In the genomic region with DNA sequence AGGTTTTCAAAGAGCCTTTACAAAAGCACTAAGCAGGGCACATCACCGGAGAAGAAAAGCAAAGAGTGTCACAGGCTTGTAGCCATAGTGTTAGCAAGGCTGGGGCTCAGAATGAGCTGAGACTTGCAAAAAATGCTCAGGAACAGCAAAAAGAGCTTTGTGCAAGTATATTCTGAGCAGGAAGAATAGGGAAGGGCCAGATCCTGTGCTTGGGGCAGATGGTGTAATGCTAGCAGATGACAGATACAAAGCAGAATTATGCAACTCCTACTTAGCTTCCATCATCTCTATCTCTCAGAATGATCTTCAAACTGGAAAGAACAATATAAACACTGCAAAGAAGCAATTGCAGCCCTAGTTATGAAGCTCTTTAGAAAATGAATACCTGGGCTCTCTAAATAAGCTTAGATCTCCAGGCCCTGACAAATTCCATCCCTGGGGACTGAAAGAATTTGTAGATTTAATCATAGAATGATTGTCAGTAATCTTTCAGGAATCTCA, we compare ENCODE assay signal across 12 cellular contexts. TPM values are rescaled to one million over a fixed set of nuclear protein-coding genes. Genes with fewer than 3 reads are reported as not detected.
DNase-seq lines count a peak whose midpoint lies in the region; ATAC-seq and TF ChIP-seq lines count a peak whose summit lies in the region.
"Had no signal": no experiment of that assay in that cellular context is flagged by ENCODE, and none has a peak within 500 bp of the region (broad histone marks: within the 10 kb centered on the region; RNA-seq: fewer than 3 reads in every experiment).

No MANE protein-coding gene starts in this region.

- CTCF ChIA-PET in MCF 10A (lab: Yijun Ruan, JAX), result interaction anchor here (0.6 to 4.3 kb wide), 9 partner anchors 12 to 379 kb away, joined by 3 to 45 read pairs (median 3); no protein-coding TSS in a partner anchor

- H3K4me1 Mint-ChIP-seq in MCF 10A (ENCODE audit: insufficient read depth, unreplicated experiment) (peaks cover 8% of the 10 kb centered on the region), type B pancreatic cell (ENCODE audit: unreplicated experiment) (peaks cover 11% of the 10 kb centered on the region)
- H3K4me1 Mint-ChIP-seq in activated T-helper 2 cell treated with anti-CD3 and anti-CD28 coated beads, Interferon-gamma antibody, Interleukin-2, Interleukin-4, amounts not matched to agents 10 μg/mL and 5 μg/mL and 100 μg/mL, durations not matched to agents 14 hours and 24 hours and 36 hours (ENCODE audit: low read depth), result peaks cover 35% of the 10 kb centered on the region

- no peaks in the 10 kb centered on the region for H3K9me3 ChIP-seq in breast epithelium

- H3K27ac Mint-ChIP-seq in MCF 10A (ENCODE audit: low read depth, unreplicated experiment) (no peak overlapping the region), type B pancreatic cell (peak overlapping the region; percentile 93)
- peak overlapping the region; percentile 88 for H3K27ac Mint-ChIP-seq in activated T-helper 2 cell treated with anti-CD3 and anti-CD28 coated beads, Interferon-gamma antibody, Interleukin-2, Interleukin-4, amounts not matched to agents 10 μg/mL and 5 μg/mL and 100 μg/mL, durations not matched to agents 14 hours and 24 hours and 36 hours
- H3K27ac Mint-ChIP-seq: B cell had no signal

- H3K27me3 Mint-ChIP-seq in MCF 10A (ENCODE audit: insufficient read depth, unreplicated experiment) (peaks cover 13% of the 10 kb centered on the region), type B pancreatic cell (no peaks in the 10 kb centered on the region)
- no peaks in the 10 kb centered on the region for H3K27me3 Mint-ChIP-seq in activated T-helper 2 cell treated with anti-CD3 and anti-CD28 coated beads, Interferon-gamma antibody, Interleukin-2, Interleukin-4, amounts not matched to agents 10 μg/mL and 5 μg/mL and 100 μg/mL, durations not matched to agents 14 hours and 24 hours and 36 hours (ENCODE audit: low read depth)

- no peaks in the 10 kb centered on the region for H3K9me3 Mint-ChIP-seq in MCF 10A (ENCODE audit: unreplicated experiment)
- H3K9me3 Mint-ChIP-seq in activated T-helper 2 cell treated with anti-CD3 and anti-CD28 coated beads, Interferon-gamma antibody, Interleukin-2, Interleukin-4, amounts not matched to agents 10 μg/mL and 5 μg/mL and 100 μg/mL, durations not matched to agents 14 hours and 24 hours and 36 hours, result no peaks in the 10 kb centered on the region
- H3K9me3 Mint-ChIP-seq in type B pancreatic cell, result no peaks in the 10 kb centered on the region

- H3K4me3 ChIP-seq in breast epithelium, result no peak overlapping the region

- intact Hi-C loops in breast epithelium (cut with DNase I; ENCODE audit: low total_unique reads) (no loop called here), MCF 10A (cut with micrococcal nuclease) (no loop called here)
- intact Hi-C loops in activated T-helper 2 cell treated with anti-CD3 and anti-CD28 coated beads, Interferon-gamma antibody, Interleukin-2, Interleukin-4, amounts not matched to agents 10 μg/mL and 5 μg/mL and 100 μg/mL, durations not matched to agents 14 hours and 24 hours and 36 hours (cut with micrococcal nuclease), result no loop called here

- no peaks in the 10 kb centered on the region for H3K36me3 Mint-ChIP-seq in MCF 10A (ENCODE audit: insufficient read depth, unreplicated experiment)
- H3K36me3 Mint-ChIP-seq in activated T-helper 2 cell treated with anti-CD3 and anti-CD28 coated beads, Interferon-gamma antibody, Interleukin-2, Interleukin-4, amounts not matched to agents 10 μg/mL and 5 μg/mL and 100 μg/mL, durations not matched to agents 14 hours and 24 hours and 36 hours (ENCODE audit: low read depth), result no peaks in the 10 kb centered on the region
- H3K36me3 Mint-ChIP-seq in type B pancreatic cell, result no peaks in the 10 kb centered on the region

- no peaks in the 10 kb centered on the region for H3K4me1 ChIP-seq in breast epithelium

- BruUV-seq in MCF 10A (replicated peaks; lab: Mats Ljungman, UMichigan), result no TSS peak

- H3K27me3 ChIP-seq in breast epithelium, result no peaks in the 10 kb centered on the region

- DNase-seq in breast epithelium (ENCODE audit: low spot score in 2 of 2) (peak in 1 of 2 donors; percentile 19), MCF 10A (ENCODE audit: unreplicated experiment) (no peak), islet precursor cell (peak; percentile 57), type B pancreatic cell (ENCODE audit: extremely low spot score, unreplicated experiment) (no peak), KG1 (lab: John Stamatoyannopoulos, UW) (no peak)
- no peak for DNase-seq in activated T-helper 2 cell treated with anti-CD3 and anti-CD28 coated beads, Interferon-gamma antibody, Interleukin-2, Interleukin-4, amounts not matched to agents 10 μg/mL and 5 μg/mL and 100 μg/mL, durations not matched to agents 14 hours and 24 hours and 36 hours (ENCODE audit: low spot score)
- DNase-seq: caudate nucleus had no signal

- no peak for TF ChIP-seq POLR2A in breast epithelium (IDR thresholded peaks at IDR 0.05)

- H3K4me3 Mint-ChIP-seq in MCF 10A (ENCODE audit: unreplicated experiment) (no peak overlapping the region), type B pancreatic cell (peak overlapping the region; percentile 21)
- peak overlapping the region; percentile 57 for H3K4me3 Mint-ChIP-seq in activated T-helper 2 cell treated with anti-CD3 and anti-CD28 coated beads, Interferon-gamma antibody, Interleukin-2, Interleukin-4, amounts not matched to agents 10 μg/mL and 5 μg/mL and 100 μg/mL, durations not matched to agents 14 hours and 24 hours and 36 hours (ENCODE audit: low read depth)
- H3K4me3 Mint-ChIP-seq: B cell had no signal

- POLR2A ChIA-PET in MCF 10A (lab: Yijun Ruan, JAX), result interaction anchor here (0.7 to 3.1 kb wide), 9 partner anchors 11 to 375 kb away, joined by 3 to 22 read pairs (median 4); a partner anchor contains a TSS

- no peaks in the 10 kb centered on the region for H3K36me3 ChIP-seq in breast epithelium

- no peak for TF ChIP-seq CTCF in breast epithelium (IDR thresholded peaks at IDR 0.05)
- no peak for TF ChIP-seq CTCF in MCF 10A (IDR thresholded peaks at IDR 0.05; ENCODE audit: unreplicated experiment)
- TF ChIP-seq CTCF in type B pancreatic cell (conservative IDR thresholded peaks at IDR 0.05), result no peak

- no peak for ATAC-seq in GM19467 (IDR thresholded peaks at IDR 0.05; ENCODE audit: unreplicated experiment)
- ATAC-seq in GM18502 (IDR thresholded peaks at IDR 0.05; ENCODE audit: poor library complexity, unreplicated experiment), result no peak
- ATAC-seq: HCT116 had no signal

- peak overlapping the region; percentile 3 to 22 for H3K27ac ChIP-seq in breast epithelium
- H3K27ac ChIP-seq: VCaP had no signal

RNA-seq across cellular contexts. Expression of a gene that starts 23.7 kb away (rescaled TPM):
- total RNA-seq in breast epithelium (10 to 100 TPM in 1 of 3 donors, 1 to 10 TPM in 2; 6.2 to 12.3 (median 7.5) TPM), MCF 10A (2022) (7.0 and 10.3 TPM in 2 replicates), type B pancreatic cell (ENCODE audit: low replicate concordance) (14.4 and 14.5 TPM in 2 replicates)
- 15.3 and 16.0 TPM in 2 replicates for total RNA-seq in activated T-helper 2 cell treated with anti-CD3 and anti-CD28 coated beads, Interferon-gamma antibody, Interleukin-2, Interleukin-4, amounts not matched to agents 10 μg/mL and 5 μg/mL and 100 μg/mL, durations not matched to agents 14 hours and 24 hours and 36 hours
